ENCODE assay signal across 5 cellular contexts in genomic region chr2:20836521-20836920, GRCh38.
"Had no signal": no experiment of that assay in that cellular context is flagged by ENCODE, and none has a peak within 500 bp of the region (broad histone marks: within the 10 kb centered on the region; RNA-seq: fewer than 3 reads in every experiment).

No MANE protein-coding gene starts in this region.

- H2AFZ ChIP-seq: GM23338 had no signal

- H3K4me2 ChIP-seq: GM23338 had no signal

- H3K4me3 ChIP-seq: GM23338 had no signal

- DNase-seq: H9, HCEC 1CT, KBM-7 had no signal

- H3K27ac ChIP-seq: HL-60 had no signal
